Comparison of ENCODE assay signal across 29 cellular contexts in genomic region chr2:134440336-134440909, GRCh38.
"Had no signal": no experiment of that assay in that cellular context is flagged by ENCODE, and none has a peak within 500 bp of the region (broad histone marks: within the 10 kb centered on the region; RNA-seq: fewer than 3 reads in every experiment).

No MANE protein-coding gene starts in this region.

- H3K27ac Mint-ChIP-seq: activated CD4-positive, alpha-beta T cell treated with anti-CD3 and anti-CD28 coated beads, Interleukin-2, amount 10 ng/mL, durations not matched to agents 24 days and 14 days; activated CD8-positive, alpha-beta memory T cell treated with anti-CD3 and anti-CD28 coated beads, Interleukin-2, amount 10 ng/mL, durations not matched to agents 7 days and 5 days; activated naive CD8-positive, alpha-beta T cell treated with anti-CD3 and anti-CD28 coated beads, Interleukin-2, amount 10 ng/mL, durations not matched to agents 7 days and 5 days; activated T-helper 2 cell treated with anti-CD3 and anti-CD28 coated beads, Interferon-gamma antibody, Interleukin-2, Interleukin-4, amounts not matched to agents 10 μg/mL and 5 μg/mL and 100 μg/mL, durations not matched to agents 14 hours and 24 hours and 36 hours had no signal

- H3K36me3 ChIP-seq: adrenal gland, breast epithelium, SJSA1 had no signal

- H3K4me1 Mint-ChIP-seq: activated B cell treated with CpG ODN at 0.5 μM for 24 hours; activated CD4-positive, alpha-beta T cell treated with anti-CD3 and anti-CD28 coated beads, Interleukin-2, amount 10 ng/mL, durations not matched to agents 24 days and 14 days; activated CD8-positive, alpha-beta memory T cell treated with anti-CD3 and anti-CD28 coated beads, Interleukin-2, amount 10 ng/mL, durations not matched to agents 7 days and 5 days; activated naive CD8-positive, alpha-beta T cell treated with anti-CD3 and anti-CD28 coated beads, Interleukin-2, amount 10 ng/mL, durations not matched to agents 7 days and 5 days had no signal

- H3K27me3 Mint-ChIP-seq: activated B cell treated with CpG ODN at 0.5 μM for 24 hours; activated CD4-positive, alpha-beta T cell treated with anti-CD3 and anti-CD28 coated beads, Interleukin-2, amount 10 ng/mL, durations not matched to agents 24 days and 14 days; activated CD8-positive, alpha-beta memory T cell treated with anti-CD3 and anti-CD28 coated beads, Interleukin-2, amount 10 ng/mL, durations not matched to agents 7 days and 5 days; activated naive CD8-positive, alpha-beta T cell treated with anti-CD3 and anti-CD28 coated beads, Interleukin-2, amount 10 ng/mL, durations not matched to agents 7 days and 5 days had no signal

- H3K36me3 Mint-ChIP-seq: activated CD8-positive, alpha-beta memory T cell treated with anti-CD3 and anti-CD28 coated beads, Interleukin-2, amount 10 ng/mL, durations not matched to agents 7 days and 5 days; activated naive CD8-positive, alpha-beta T cell treated with anti-CD3 and anti-CD28 coated beads, Interleukin-2, amount 10 ng/mL, durations not matched to agents 7 days and 5 days had no signal

- H3K27ac ChIP-seq: adrenal gland, breast epithelium, RWPE1, SJSA1 had no signal

- H3K9me3 ChIP-seq: adrenal gland, breast epithelium, SJSA1 had no signal

- H3K27me3 ChIP-seq: adrenal gland, breast epithelium, SJSA1 had no signal

- DNase-seq: activated B cell treated with CpG ODN at 0.5 μM for 24 hours; activated CD4-positive, alpha-beta T cell treated with anti-CD3 and anti-CD28 coated beads for 1 hour; activated CD4-positive, alpha-beta T cell treated with anti-CD3 and anti-CD28 coated beads, Interleukin-2, amount 10 ng/mL, durations not matched to agents 24 days and 14 days; activated CD4-positive, alpha-beta T cell treated with anti-CD3 and anti-CD28 coated beads, Interleukin-2, amount 50 U/mL, for 48 hours; activated CD8-positive, alpha-beta memory T cell treated with anti-CD3 and anti-CD28 coated beads, Interleukin-2, amount 10 ng/mL, durations not matched to agents 7 days and 5 days; activated naive CD4-positive, alpha-beta T cell treated with anti-CD3 and anti-CD28 coated beads, Interleukin-2, amount 50 U/mL, for 16 hours; activated naive CD8-positive, alpha-beta T cell treated with anti-CD3 and anti-CD28 coated beads, Interleukin-2, amount 10 ng/mL, durations not matched to agents 7 days and 5 days; activated T-cell treated with anti-CD3 and anti-CD28 coated beads, Interleukin-2, amount 50 U/mL, for 4 hours; adrenal gland; anterior cingulate cortex; Karpas-422; MM.1S; NCI-H1105; NCI-H1436; NCI-H1694 treated with DMSO at 0.1 percent for 48 hours; NCI-H345; NCI-H510A; NCI-H69; NK-92 treated with Interleukin-12 subunit alpha and Interleukin-12 subunit beta, amount 100 ng/mL, for 24 hours; OCI-M1; Right ventricle myocardium superior; SW 1271 had no signal

- ATAC-seq: activated CD8-positive, alpha-beta memory T cell treated with anti-CD3 and anti-CD28 coated beads, Interleukin-2, amount 10 ng/mL, durations not matched to agents 7 days and 5 days; activated T-cell treated with anti-CD3 and anti-CD28 coated beads, Interleukin-2, amount 50 U/mL, for 4 hours; K562; Panc1; SK-N-SH treated with all-trans-retinoic acid at 6 μM for 48 hours had no signal

- H3K4me1 ChIP-seq: adrenal gland, breast epithelium, SJSA1 had no signal

- H3K4me3 Mint-ChIP-seq: activated B cell treated with CpG ODN at 0.5 μM for 24 hours; activated CD4-positive, alpha-beta T cell treated with anti-CD3 and anti-CD28 coated beads, Interleukin-2, amount 10 ng/mL, durations not matched to agents 24 days and 14 days; activated CD8-positive, alpha-beta memory T cell treated with anti-CD3 and anti-CD28 coated beads, Interleukin-2, amount 10 ng/mL, durations not matched to agents 7 days and 5 days; activated naive CD8-positive, alpha-beta T cell treated with anti-CD3 and anti-CD28 coated beads, Interleukin-2, amount 10 ng/mL, durations not matched to agents 7 days and 5 days; activated T-cell treated with anti-CD3 and anti-CD28 coated beads, Interleukin-2, amount 50 U/mL, for 4 hours had no signal

- H3K9me3 Mint-ChIP-seq: activated B cell treated with CpG ODN at 0.5 μM for 24 hours; activated CD4-positive, alpha-beta T cell treated with anti-CD3 and anti-CD28 coated beads, Interleukin-2, amount 10 ng/mL, durations not matched to agents 24 days and 14 days; activated naive CD8-positive, alpha-beta T cell treated with anti-CD3 and anti-CD28 coated beads, Interleukin-2, amount 10 ng/mL, durations not matched to agents 7 days and 5 days; activated T-cell treated with anti-CD3 and anti-CD28 coated beads, Interleukin-2, amount 50 U/mL, for 4 hours; activated T-helper 2 cell treated with anti-CD3 and anti-CD28 coated beads, Interferon-gamma antibody, Interleukin-2, Interleukin-4, amounts not matched to agents 10 μg/mL and 5 μg/mL and 100 μg/mL, durations not matched to agents 14 hours and 24 hours and 36 hours had no signal

- H3K4me3 ChIP-seq: adrenal gland, breast epithelium, K562, SJSA1 had no signal
